Comparison of ENCODE assay signal across 12 cellular contexts in genomic region chr7:33774762-33775523, GRCh38.
DNase-seq lines count a peak whose midpoint lies in the region; ATAC-seq and TF ChIP-seq lines count a peak whose summit lies in the region.
"Had no signal": no experiment of that assay in that cellular context is flagged by ENCODE, and none has a peak within 500 bp of the region (broad histone marks: within the 10 kb centered on the region; RNA-seq: fewer than 3 reads in every experiment).

No MANE protein-coding gene starts in this region.

- DNase-seq in A673 (ENCODE audit: low spot score): peak; percentile 90
- DNase-seq in LNCaP clone FGC (ENCODE audit: low read depth): peak; percentile 4
- DNase-seq in epithelial cell of esophagus (ENCODE audit: low read depth): peak; percentile 92
- DNase-seq in lung (ENCODE audit: low spot score): peak; percentile 44
- DNase-seq in activated CD4-positive, CD25-positive, alpha-beta regulatory T cell treated with anti-CD3 and anti-CD28 coated beads, Interleukin-2, amount 50 U/mL, for 72 hours: no peak
- DNase-seq in activated CD4-positive, alpha-beta T cell treated with anti-CD3 and anti-CD28 coated beads for 48 hours: no peak
- DNase-seq in NCI-H1105 (lab: John Stamatoyannopoulos, UW): no peak
- DNase-seq: activated CD8-positive, alpha-beta memory T cell treated with anti-CD3 and anti-CD28 coated beads for 24 hours; CD4-positive, CD25-positive, alpha-beta regulatory T cell; stimulated activated CD4-positive, alpha-beta T cell treated with anti-CD3 and anti-CD28 coated beads, Interleukin-2, amount 100 ng/mL, for 48 hours had no signal

- intact Hi-C loops in A673 (cut with micrococcal nuclease; ENCODE audit: unreplicated experiment): no loop called here

- peaks cover 10% of the 10 kb centered on the region for H3K4me1 ChIP-seq in A673 (ENCODE audit: insufficient read depth, low read length, poor library complexity, severe bottlenecking)
- peaks cover 3 to 5% of the 10 kb centered on the region in 2 donors for H3K4me1 ChIP-seq in lung (ENCODE audit: control insufficient read depth in 2 of 2, insufficient read depth in 2 of 2, low read length in 2 of 2)

- H3K4me3 ChIP-seq in A673 (ENCODE audit: low read depth, low read length, poor library complexity, severe bottlenecking) (no peak overlapping the region), LNCaP clone FGC (ENCODE audit: low read depth, low read length) (no peak overlapping the region), epithelial cell of esophagus (ENCODE audit: low read length) (no peak overlapping the region), lung (no peak overlapping the region)
- H3K4me3 ChIP-seq: K562 had no signal

- no peaks in the 10 kb centered on the region for H3K27me3 ChIP-seq in A673 (replicated peaks; ENCODE audit: insufficient read depth, low read depth, low read length, poor library complexity)
- H3K27me3 ChIP-seq in lung (ENCODE audit: control insufficient read depth, insufficient read depth): no peaks in the 10 kb centered on the region

- ATAC-seq in lung (ENCODE audit: insufficient read depth, low FRiP score) (no peak), GM19035 (IDR thresholded peaks at IDR 0.05; ENCODE audit: unreplicated experiment) (no peak)
- ATAC-seq: K562 had no signal

- no TSS peak for BruUV-seq in A673 (replicated peaks; lab: Mats Ljungman, UMichigan)

- H3K36me3 ChIP-seq in A673 (ENCODE audit: insufficient read depth, low read length, poor library complexity, severe bottlenecking) (no peaks in the 10 kb centered on the region), lung (ENCODE audit: control insufficient read depth in 2 of 2, insufficient read depth in 2 of 2, low read length in 2 of 2) (no peaks in the 10 kb centered on the region)

- POLR2A ChIA-PET in A673 (lab: Charles Lee; ENCODE audit: low non-redundant PET): no interaction called here

- CTCF ChIA-PET in A673 (lab: Charles Lee): no interaction called here

- H3K9me3 ChIP-seq in A673 (ENCODE audit: low read depth, low read length, poor library complexity, severe bottlenecking): no peaks in the 10 kb centered on the region
- H3K9me3 ChIP-seq in lung (ENCODE audit: control insufficient read depth in 2 of 2, insufficient read depth in 1 of 2, low read length in 1 of 2): no peaks in the 10 kb centered on the region

- WGBS in lung, 2 donors: 59 to 77% methylated on average over 6 of the region's 6 CpGs

- peak overlapping the region; percentile 49 for H3K27ac ChIP-seq in A673 (ENCODE audit: low read depth, low read length, poor library complexity, severe bottlenecking)
- peak overlapping the region; percentile 25 to 26 for H3K27ac ChIP-seq in lung (ENCODE audit: low read depth in 1 of 2, low read length in 1 of 2)

- TF ChIP-seq CTCF in A673 (conservative IDR thresholded peaks at IDR 0.05; ENCODE audit: low read depth, low read length) (no peak), LNCaP clone FGC (IDR thresholded peaks at IDR 0.05; ENCODE audit: control insufficient read depth, extremely low read depth, insufficient read depth) (no peak), epithelial cell of esophagus (IDR thresholded peaks at IDR 0.05; ENCODE audit: insufficient read depth, low read depth, low read length, missing control alignments) (no peak), lung (IDR thresholded peaks at IDR 0.05; ENCODE audit: control extremely low read depth, extremely low read depth) (no peak)

Comparison
In these comparisons a context has a peak if more than half of its experiments do, and no peak if none do; other contexts are left out.
1. DNase-seq: peak in A673 (single experiment), LNCaP clone FGC (single experiment), epithelial cell of esophagus (single experiment) and lung (single experiment); none in activated CD4-positive, CD25-positive, alpha-beta regulatory T cell treated with anti-CD3 and anti-CD28 coated beads, Interleukin-2, amount 50 U/mL, for 72 hours (single experiment), activated CD4-positive, alpha-beta T cell treated with anti-CD3 and anti-CD28 coated beads for 48 hours (single experiment) and NCI-H1105 (single experiment).